In genomic region chr5:141858084-141858765, GRCh38 we compare ENCODE assay signal across 19 cellular contexts. TPM values are rescaled to one million over a fixed set of nuclear protein-coding genes. Genes with fewer than 3 reads are reported as not detected.
DNase-seq lines count a peak whose midpoint lies in the region; ATAC-seq and TF ChIP-seq lines count a peak whose summit lies in the region.
"Had no signal": no experiment of that assay in that cellular context is flagged by ENCODE, and none has a peak within 500 bp of the region (broad histone marks: within the 10 kb centered on the region; RNA-seq: fewer than 3 reads in every experiment).

No MANE protein-coding gene starts in this region.

- H3K27me3 ChIP-seq in BLaER1 (no peaks in the 10 kb centered on the region), H7 (ENCODE audit: control insufficient read depth, insufficient read depth, low read length) (no peaks in the 10 kb centered on the region), left lung (peaks cover 0 to 9% of the 10 kb centered on the region in 2 donors)

- DNase-seq in H7 (peak; percentile 93), left lung (no peak), NCI-H2081 treated with DMSO at 0.1 percent for 48 hours (lab: John Stamatoyannopoulos, UW) (no peak), GM20000 (ENCODE audit: low spot score) (no peak), nucleus accumbens (lab: John Stamatoyannopoulos, UW) (no peak)
- DNase-seq: activated CD8-positive, alpha-beta memory T cell treated with anti-CD3 and anti-CD28 coated beads for 24 hours; amniotic stem cell; erythroblast; NCI-H146; NCI-H82; psoas muscle; stimulated activated CD4-positive, alpha-beta T cell treated with anti-CD3 and anti-CD28 coated beads, Interleukin-15, amount 100 ng/mL, for 24 hours; stimulated activated naive CD8-positive, alpha-beta T cell treated with anti-CD3 and anti-CD28 coated beads, Interleukin-15, amount 100 ng/mL, for 72 hours had no signal

- peak; percentile 39 for ATAC-seq in left lung
- ATAC-seq in GM21723 (IDR thresholded peaks at IDR 0.05; ENCODE audit: unreplicated experiment) = no peak
- ATAC-seq: psoas muscle; stimulated activated naive CD8-positive, alpha-beta T cell treated with anti-CD3 and anti-CD28 coated beads, Interleukin-15, amount 100 ng/mL, for 72 hours had no signal

- no peak overlapping the region for H3K9ac ChIP-seq in BLaER1
- H3K9ac ChIP-seq: KMS-11 had no signal

- no peaks in the 10 kb centered on the region for H4K20me1 ChIP-seq in BLaER1

- H3K4me3 ChIP-seq in BLaER1 (no peak overlapping the region), H7 (ENCODE audit: insufficient read depth, low read depth, low read length) (no peak overlapping the region), left lung (no peak overlapping the region)
- H3K4me3 ChIP-seq: psoas muscle had no signal

- H3K27ac ChIP-seq in BLaER1 = no peak overlapping the region
- H3K27ac ChIP-seq in angular gyrus (ENCODE audit: low read depth, low read length) = peak overlapping the region; percentile 5
- H3K27ac ChIP-seq in left lung = peak overlapping the region in 1 of 2 donors; percentile 50
- H3K27ac ChIP-seq: KMS-11, psoas muscle, RWPE1 had no signal

- H3K36me3 ChIP-seq in BLaER1 (no peaks in the 10 kb centered on the region), H7 (replicated peaks; ENCODE audit: control insufficient read depth, insufficient read depth, low read length) (peaks cover 13% of the 10 kb centered on the region), left lung (peaks cover 0 to 28% of the 10 kb centered on the region in 2 donors)

- intact Hi-C loops in left lung (cut with DNase I) = no loop called here

- H3K4me1 ChIP-seq in BLaER1 = peaks cover 29% of the 10 kb centered on the region
- no peaks in the 10 kb centered on the region for H3K4me1 ChIP-seq in left lung
- H3K4me1 ChIP-seq: psoas muscle had no signal

- peak overlapping the region; percentile 42 for H3K4me2 ChIP-seq in BLaER1
- H3K4me2 ChIP-seq: KMS-11 had no signal

- H3K9me3 ChIP-seq in BLaER1 = no peaks in the 10 kb centered on the region
- no peaks in the 10 kb centered on the region for H3K9me3 ChIP-seq in left lung
- H3K9me3 ChIP-seq: psoas muscle had no signal

- no peak for TF ChIP-seq CTCF in left lung (IDR thresholded peaks at IDR 0.05)
- TF ChIP-seq CTCF in GM20000 (IDR thresholded peaks at IDR 0.05; ENCODE audit: extremely low read depth, missing control alignments) = no peak

RNA-seq across cellular contexts. Expression of gene PCDH1, which starts 20.0 kb away (rescaled TPM):
- total RNA-seq in H7 (2014; rRNA removed; shearing (Covaris generic)) = 66.8 and 67.1 TPM in 2 replicates
- total RNA-seq in left lung = 10 to 100 TPM; 55.2 to 65.0 TPM
- total RNA-seq: activated T-helper 2 cell treated with anti-CD3 and anti-CD28 coated beads, Interferon-gamma antibody, Interleukin-2, Interleukin-4, amounts not matched to agents 10 μg/mL and 5 μg/mL and 100 μg/mL, durations not matched to agents 14 hours and 24 hours and 36 hours had no signal
